In genomic region chr16:29961479-29962343, GRCh38 we compare ENCODE assay signal across 8 cellular contexts. TPM values are rescaled to one million over a fixed set of nuclear protein-coding genes. Genes with fewer than 3 reads are reported as not detected.
A peak's percentile ranks its signal among the peaks of the same experiment; 100 is the strongest.
DNase-seq lines count a peak whose midpoint lies in the region; ATAC-seq and TF ChIP-seq lines count a peak whose summit lies in the region.

A gene with protein sequence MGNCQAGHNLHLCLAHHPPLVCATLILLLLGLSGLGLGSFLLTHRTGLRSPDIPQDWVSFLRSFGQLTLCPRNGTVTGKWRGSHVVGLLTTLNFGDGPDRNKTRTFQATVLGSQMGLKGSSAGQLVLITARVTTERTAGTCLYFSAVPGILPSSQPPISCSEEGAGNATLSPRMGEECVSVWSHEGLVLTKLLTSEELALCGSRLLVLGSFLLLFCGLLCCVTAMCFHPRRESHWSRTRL (plus strand): TSS chr16:29962079. CDS start chr16:29963144, 1,065 bp downstream.

- in situ Hi-C loops in Caki2 (cut with HindIII; ENCODE audit: low pct_unique_long_range_greater_than_20kb, low sequenced_read_pairs) = no loop called here

- H3K27ac ChIP-seq in mucosa of rectum (ENCODE audit: low read depth in 2 of 2, low read length in 2 of 2) = peak within 1 kb of the TSS; percentile 91 to 94

- peak within 1 kb of the TSS; percentile 90 for H3K9ac ChIP-seq in mucosa of rectum (ENCODE audit: low read depth in 1 of 2, low read length in 2 of 2)

- H3K36me3 ChIP-seq in mucosa of rectum (ENCODE audit: control insufficient read depth in 2 of 2, insufficient read depth in 2 of 2, low read length in 2 of 2) = no peaks in the 10 kb centered on the region

- DNase-seq in Caki2 (ENCODE audit: low read depth) (peak; percentile 95), HuH-7 (ENCODE audit: low spot score) (peak; percentile 88), OCI-M2 (lab: John Stamatoyannopoulos, UW; ENCODE audit: unreplicated experiment) (peak; percentile 78), activated T-cell treated with anti-CD3 and anti-CD28 coated beads for 4 hours (peak; percentile 89), epithelial cell of proximal tubule (ENCODE audit: low read depth) (no peak)
- DNase-seq in stimulated activated CD8-positive, alpha-beta memory T cell treated with anti-CD3 and anti-CD28 coated beads, Interleukin-4, amount 100 ng/mL, for 48 hours = peak; percentile 95

- TF ChIP-seq CTCF in epithelial cell of proximal tubule (conservative IDR thresholded peaks at IDR 0.05; ENCODE audit: low read depth, low read length) = peak; percentile 32

- peak within 1 kb of the TSS; percentile 64 for H3K4me3 ChIP-seq in epithelial cell of proximal tubule (ENCODE audit: low read depth, low read length)
- peak within 1 kb of the TSS; percentile 81 to 90 for H3K4me3 ChIP-seq in mucosa of rectum (ENCODE audit: low read length in 2 of 2)

- no peaks in the 10 kb centered on the region for H3K27me3 ChIP-seq in mucosa of rectum (ENCODE audit: control insufficient read depth in 2 of 2, insufficient read depth in 2 of 2, low read length in 2 of 2)

- H3K4me1 ChIP-seq in mucosa of rectum (ENCODE audit: control insufficient read depth in 2 of 2, insufficient read depth in 2 of 2, low read length in 2 of 2) = peaks cover 18 to 20% of the 10 kb centered on the region in 2 donors

- peak; percentile 91 for ATAC-seq in GM21423 (IDR thresholded peaks at IDR 0.05; ENCODE audit: unreplicated experiment)

- no peaks in the 10 kb centered on the region for H3K9me3 ChIP-seq in mucosa of rectum (ENCODE audit: control insufficient read depth in 2 of 2, low read length in 2 of 2)

RNA-seq across cellular contexts. Expression of the gene that starts here (rescaled TPM):
- total RNA-seq in Caki2 (2014; rRNA removed; shearing (Covaris generic); ENCODE audit: low replicate concordance) = 129 and 252 TPM in 2 replicates
- total RNA-seq in epithelial cell of proximal tubule = 92.1 and 139 TPM in 2 replicates
